Comparison of ENCODE assay signal across 8 cellular contexts in genomic region chr2:127324635-127325034, GRCh38.
A peak's percentile ranks its signal among the peaks of the same experiment; 100 is the strongest.
DNase-seq lines count a peak whose midpoint lies in the region; ATAC-seq, FAIRE-seq and TF ChIP-seq lines count a peak whose summit lies in the region.

No MANE protein-coding gene starts in this region.

- ATAC-seq in HG03378 (IDR thresholded peaks at IDR 0.05; ENCODE audit: unreplicated experiment) (no peak), HG03175 (IDR thresholded peaks at IDR 0.05; ENCODE audit: unreplicated experiment) (no peak), HG02852 (IDR thresholded peaks at IDR 0.05; ENCODE audit: unreplicated experiment) (no peak)

- no peaks in the 10 kb centered on the region for H4K20me1 ChIP-seq in DOHH2 (ENCODE audit: control insufficient read depth, insufficient read depth, low read depth, low read length)

- no peaks in the 10 kb centered on the region for H3K4me1 ChIP-seq in DOHH2 (ENCODE audit: control insufficient read depth, low read length)

- no peaks in the 10 kb centered on the region for H3K27me3 ChIP-seq in DOHH2 (ENCODE audit: control insufficient read depth, low read length)

- no peaks in the 10 kb centered on the region for H3K9me2 ChIP-seq in DOHH2 (replicated peaks; ENCODE audit: control insufficient read depth, low read length)

- peaks cover 48% of the 10 kb centered on the region for H3K36me3 ChIP-seq in DOHH2 (ENCODE audit: control insufficient read depth, low read length)

- no peaks in the 10 kb centered on the region for H3K9me3 ChIP-seq in DOHH2 (ENCODE audit: control insufficient read depth, insufficient read depth, low read length)

- peaks cover 3% of the 10 kb centered on the region; the same call in 1 of the 2 replicates for H3F3A ChIP-seq in DOHH2 (ENCODE audit: control insufficient read depth, insufficient read depth)

- DNase-seq in KG1 (lab: John Stamatoyannopoulos, UW) (peak; percentile 12), GM19238 (ENCODE audit: insufficient read length, low spot score) (no peak)

- no peaks in the 10 kb centered on the region for H3K79me2 ChIP-seq in DOHH2 (ENCODE audit: control insufficient read depth, low read length)

- peak; percentile 90 for FAIRE-seq in islet of Langerhans (lab: Jason Lieb, UNC)

- no peak overlapping the region for H3K27ac ChIP-seq in DOHH2 (ENCODE audit: low read depth, low read length)

- peak; percentile 77 for TF ChIP-seq CTCF in DOHH2 (IDR thresholded peaks at IDR 0.05; ENCODE audit: low read depth, low read length, poor library complexity, severe bottlenecking)
- TF ChIP-seq CTCF in WI38 (IDR thresholded peaks at IDR 0.05; ENCODE audit: low read depth, low read length) = peak; percentile 12; the same call in 1 of the 2 replicates

- no peak overlapping the region for H3K4me2 ChIP-seq in DOHH2 (ENCODE audit: low read length)

- H3K4me3 ChIP-seq in DOHH2 (ENCODE audit: low read length) (no peak overlapping the region), WI38 (ENCODE audit: low read depth, low read length) (no peak overlapping the region)
